ENCODE assay signal across 16 cellular contexts in the genomic region with DNA sequence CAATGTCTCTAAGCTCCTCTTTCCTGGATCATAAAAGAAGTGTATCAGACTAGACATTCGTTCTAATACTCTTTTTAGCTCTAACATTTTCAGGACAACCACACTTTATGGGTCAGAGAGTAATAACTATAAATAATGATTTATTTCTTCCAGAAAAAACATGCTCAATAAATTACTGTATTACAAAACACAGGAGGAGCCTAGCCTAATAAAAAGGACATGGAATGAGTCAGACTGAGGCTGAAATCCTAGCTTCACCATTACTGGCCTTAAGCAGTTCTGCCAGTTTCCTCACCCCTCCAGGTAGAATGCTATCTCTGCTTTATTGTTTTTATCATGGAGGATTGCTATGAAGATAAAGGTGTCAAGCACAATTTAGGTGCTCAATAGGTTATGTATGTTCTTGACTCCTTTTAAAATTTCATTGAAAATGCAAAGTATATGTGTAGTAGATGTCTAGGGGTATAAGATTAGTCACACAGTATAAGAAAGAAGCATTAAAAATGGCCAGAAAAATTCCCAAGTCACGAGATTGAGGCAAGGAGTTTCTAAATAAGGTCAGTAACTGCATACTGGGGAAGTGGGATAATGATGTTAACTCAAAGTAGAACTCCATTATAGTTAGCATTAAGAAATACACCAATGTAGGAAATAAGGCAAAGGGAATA.
A peak's percentile ranks its signal among the peaks of the same experiment; 100 is the strongest.
DNase-seq lines count a peak whose midpoint lies in the region; ATAC-seq and TF ChIP-seq lines count a peak whose summit lies in the region.
"Had no signal": no experiment of that assay in that cellular context is flagged by ENCODE, and none has a peak within 500 bp of the region (broad histone marks: within the 10 kb centered on the region; RNA-seq: fewer than 3 reads in every experiment).

No MANE protein-coding gene starts in this region.

- H3K9me3 ChIP-seq in GM23248 (ENCODE audit: low read depth) (no peaks in the 10 kb centered on the region), skeletal muscle satellite cell (replicated peaks; ENCODE audit: low read length) (no peaks in the 10 kb centered on the region), neuronal stem cell (replicated peaks in 1 of 2; ENCODE audit: control insufficient read depth in 2 of 2, insufficient read depth in 1 of 2, low read depth in 1 of 2, low read length in 2 of 2) (no peaks in the 10 kb centered on the region)
- H3K9me3 ChIP-seq: pancreas had no signal

- H3K9me3 Mint-ChIP-seq in T-cell = no peaks in the 10 kb centered on the region

- no peak for TF ChIP-seq CTCF in RWPE1 (conservative IDR thresholded peaks at IDR 0.05; ENCODE audit: low read depth)

- H2BK120ac ChIP-seq in neuronal stem cell (ENCODE audit: low read depth, low read length) = no peak overlapping the region

- H4K8ac ChIP-seq in neuronal stem cell (ENCODE audit: low read depth, low read length) = no peak overlapping the region

- H3K9ac ChIP-seq in GM23248 (no peak overlapping the region), skeletal muscle satellite cell (ENCODE audit: low read depth, low read length) (peak overlapping the region; percentile 13), neuronal stem cell (ENCODE audit: low read depth, low read length, poor library complexity) (no peak overlapping the region)

- peaks cover 4 to 9% (median 6%) of the 10 kb centered on the region in 3 donors for H3K4me1 Mint-ChIP-seq in T-cell

- H3K27me3 Mint-ChIP-seq in T-cell = peaks cover 3 to 5% of the 10 kb centered on the region in 2 donors

- H3K4ac ChIP-seq in neuronal stem cell (ENCODE audit: low read length) = no peak overlapping the region

- no peak overlapping the region for H2BK15ac ChIP-seq in neuronal stem cell (ENCODE audit: low read length)

- no peak overlapping the region for H3K23ac ChIP-seq in neuronal stem cell (ENCODE audit: low read depth, low read length, poor library complexity)

- H3F3A ChIP-seq in GM23248 (ENCODE audit: insufficient read depth) = peaks cover 31% of the 10 kb centered on the region

- H3K4me1 ChIP-seq in GM23248 (ENCODE audit: insufficient read depth) (peaks cover 39% of the 10 kb centered on the region), skeletal muscle satellite cell (ENCODE audit: control insufficient read depth, insufficient read depth, low read length) (peaks cover 53% of the 10 kb centered on the region), neuronal stem cell (ENCODE audit: control insufficient read depth in 2 of 2, insufficient read depth in 1 of 2, low read depth in 1 of 2, low read length in 2 of 2) (peaks cover 3 to 17% of the 10 kb centered on the region in 2 donors)

- POLR2A ChIA-PET in RWPE1 (lab: Yijun Ruan, JAX; ENCODE audit: low non-redundant PET) = no interaction called here
- POLR2A ChIA-PET in T-cell (lab: Charles Lee) = no interaction called here

- no peaks in the 10 kb centered on the region for H3K79me1 ChIP-seq in neuronal stem cell (ENCODE audit: low read depth, low read length)

- CTCF ChIA-PET in RWPE1 (lab: Yijun Ruan, JAX) (interaction anchor here (1.0 kb wide), 1 partner anchor 43 kb away, joined by 3 read pairs; no protein-coding TSS in a partner anchor), T-cell (lab: Charles Lee) (no interaction called here)

- no peaks in the 10 kb centered on the region for H4K20me1 ChIP-seq in GM23248 (ENCODE audit: insufficient read depth)

- H3K4me3 ChIP-seq in GM23248 (peak overlapping the region; percentile 22; the same call in 1 of the 2 replicates), skeletal muscle satellite cell (ENCODE audit: low read length) (no peak overlapping the region), neuronal stem cell (ENCODE audit: low read length in 2 of 2) (no peak overlapping the region)
- H3K4me3 ChIP-seq: pancreas had no signal

- no peak overlapping the region for H3K14ac ChIP-seq in neuronal stem cell (ENCODE audit: low read length)

- peak; percentile 81 for DNase-seq in GM23248
- peak; percentile 75 for DNase-seq in RWPE1 (ENCODE audit: low spot score)
- DNase-seq in fibroblast of peridontal ligament (ENCODE audit: extremely low read depth) = peak; percentile 57
- DNase-seq in T-cell = no peak
- no peak for DNase-seq in neuronal stem cell (ENCODE audit: low spot score)
- no peak for DNase-seq in SHP77 treated with DMSO at 0.1 percent for 48 hours (lab: John Stamatoyannopoulos, UW)
- DNase-seq: cortex of kidney; MM.1S; NCI-H2227 treated with DMSO at 0.1 percent for 48 hours; pancreas; RPMI8226; stimulated activated CD4-positive, alpha-beta T cell treated with anti-CD3 and anti-CD28 coated beads, Interleukin-2, amount 100 ng/mL, for 48 hours; stimulated activated naive CD8-positive, alpha-beta T cell treated with anti-CD3 and anti-CD28 coated beads, Interleukin-15, Interleukin-2, amounts not matched to agents 100 U/mL and 50 U/mL, for 24 hours had no signal

- H2BK5ac ChIP-seq in neuronal stem cell (ENCODE audit: low read length) = no peak overlapping the region

- no peaks in the 10 kb centered on the region for H3K79me2 ChIP-seq in GM23248 (ENCODE audit: insufficient read depth)

- no peak overlapping the region for H2AK5ac ChIP-seq in neuronal stem cell (ENCODE audit: low read depth, low read length)

- no peaks in the 10 kb centered on the region for H3K36me3 Mint-ChIP-seq in T-cell
- H3K36me3 Mint-ChIP-seq: activated naive CD4-positive, alpha-beta T cell treated with anti-CD3 and anti-CD28 coated beads, Interleukin-2, amount 50 U/mL, for 72 hours had no signal

- H4K91ac ChIP-seq in neuronal stem cell (ENCODE audit: low read depth, low read length, poor library complexity) = no peak overlapping the region

- 0 out of 2 replicates have a peak overlapping the region, but pooled peaks have one; percentile 5 for H3K27ac ChIP-seq in GM23248
- no peak overlapping the region for H3K27ac ChIP-seq in RWPE1
- H3K27ac ChIP-seq in neuronal stem cell (replicated peaks; ENCODE audit: low read length) = no peak overlapping the region
- H3K27ac ChIP-seq: pancreas had no signal

- peak overlapping the region; percentile 49 for H3K4me2 ChIP-seq in GM23248 (ENCODE audit: unreplicated experiment)
- peak overlapping the region; percentile 60 for H3K4me2 ChIP-seq in skeletal muscle satellite cell (ENCODE audit: low read length)
- H3K4me2 ChIP-seq in neuronal stem cell (ENCODE audit: insufficient read depth, low read length, poor library complexity, severe bottlenecking) = no peak overlapping the region

- WGBS in GM23248 (ENCODE audit: low coverage in 1 of 2, low lambda C conversion rate in 2 of 2, missing lambda C conversion rate in 2 of 2), 2 experiments = 3 to 5% methylated on average over 2 of the region's 2 CpGs
- no CpG with 5 or more reads among the region's 2 CpGs for WGBS in neuronal stem cell (ENCODE audit: extremely low coverage in 2 of 2, insufficient read length in 2 of 2, insufficient replicate concordance in 1 of 2), 2 donors

- in situ Hi-C loops in GM23248 (cut with MboI) = no loop called here

- H2AFZ ChIP-seq in GM23248 = no peak overlapping the region
- H2AFZ ChIP-seq in neuronal stem cell (ENCODE audit: low read length) = no peak overlapping the region

- H3K27ac Mint-ChIP-seq in T-cell = no peak overlapping the region
- H3K27ac Mint-ChIP-seq: activated naive CD4-positive, alpha-beta T cell treated with anti-CD3 and anti-CD28 coated beads, Interleukin-2, amount 50 U/mL, for 72 hours had no signal

- H3K27me3 ChIP-seq in GM23248 (replicated peaks; ENCODE audit: insufficient read depth) (no peaks in the 10 kb centered on the region), skeletal muscle satellite cell (ENCODE audit: control insufficient read depth, insufficient read depth, low read length) (no peaks in the 10 kb centered on the region), neuronal stem cell (ENCODE audit: control insufficient read depth in 3 of 3, insufficient read depth in 3 of 3, low read depth in 1 of 3, low read length in 3 of 3) (no peaks in the 10 kb centered on the region)
- H3K27me3 ChIP-seq: pancreas had no signal

- no peak overlapping the region for H3K4me3 Mint-ChIP-seq in T-cell

- H3K9me2 ChIP-seq in GM23248 (ENCODE audit: insufficient read depth) = no peaks in the 10 kb centered on the region

- no peak overlapping the region for H3K18ac ChIP-seq in neuronal stem cell (ENCODE audit: low read length)

- ATAC-seq in T-cell (replicated peaks in 1 of 4) (no peak), GM18868 (IDR thresholded peaks at IDR 0.05; ENCODE audit: unreplicated experiment) (no peak)
- ATAC-seq: activated naive CD4-positive, alpha-beta T cell treated with anti-CD3 and anti-CD28 coated beads, Interleukin-2, amount 50 U/mL, for 72 hours; stimulated activated naive CD8-positive, alpha-beta T cell treated with anti-CD3 and anti-CD28 coated beads, Interleukin-15, Interleukin-2, amounts not matched to agents 100 U/mL and 50 U/mL, for 24 hours had no signal

- H2BK12ac ChIP-seq in neuronal stem cell (ENCODE audit: low read length) = no peak overlapping the region

- H3K36me3 ChIP-seq in GM23248 (ENCODE audit: low read depth) (no peaks in the 10 kb centered on the region), skeletal muscle satellite cell (ENCODE audit: insufficient read depth, low read length) (no peaks in the 10 kb centered on the region), neuronal stem cell (replicated peaks in 1 of 2; ENCODE audit: control insufficient read depth in 2 of 2, insufficient read depth in 2 of 2, low read length in 2 of 2) (no peaks in the 10 kb centered on the region)
- H3K36me3 ChIP-seq: pancreas had no signal

Comparison
In these comparisons a context has a peak if more than half of its experiments do, and no peak if none do; other contexts are left out.
1. DNase-seq: peak in GM23248 (single experiment), RWPE1 (single experiment) and fibroblast of peridontal ligament (single experiment); none in T-cell (0 of 34), neuronal stem cell (single experiment) and SHP77 treated with DMSO at 0.1 percent for 48 hours (single experiment).